ENCODE assay signal across 9 cellular contexts in the genomic region with DNA sequence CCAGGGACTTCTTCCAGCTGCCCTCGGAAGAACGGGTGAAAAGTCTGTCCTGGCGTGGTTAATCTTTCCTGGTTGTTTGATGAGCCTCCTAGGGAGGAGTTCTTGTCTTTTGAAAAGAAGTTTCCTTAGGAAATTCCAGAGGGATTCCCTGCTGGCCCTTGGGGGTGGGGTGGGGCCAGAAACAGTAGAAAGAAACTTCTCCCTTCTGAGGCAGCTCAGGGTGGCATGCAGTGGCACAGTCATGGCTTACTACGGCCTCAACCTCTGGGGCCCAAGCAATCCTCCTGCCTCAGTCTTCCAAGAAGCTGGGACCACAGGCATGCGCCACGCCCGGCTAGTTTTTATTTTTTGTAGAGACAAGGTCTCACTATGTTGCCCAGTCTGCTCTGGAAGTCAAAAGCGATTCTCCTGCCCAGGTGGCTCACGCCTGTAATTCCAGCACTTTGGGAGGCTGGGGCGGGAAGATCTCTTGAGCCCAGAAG. TPM values are rescaled to one million over a fixed set of nuclear protein-coding genes. Genes with fewer than 3 reads are reported as not detected.
A peak's percentile ranks its signal among the peaks of the same experiment; 100 is the strongest.
DNase-seq lines count a peak whose midpoint lies in the region; ATAC-seq, FAIRE-seq and TF ChIP-seq lines count a peak whose summit lies in the region.
"Had no signal": no experiment of that assay in that cellular context is flagged by ENCODE, and none has a peak within 500 bp of the region (broad histone marks: within the 10 kb centered on the region; RNA-seq: fewer than 3 reads in every experiment).

No MANE protein-coding gene starts in this region.

- no peak overlapping the region for H3K27ac ChIP-seq in keratinocyte (ENCODE audit: control insufficient read depth, insufficient read depth, low read length)

- H3K4me1 Mint-ChIP-seq in stimulated activated naive CD8-positive, alpha-beta T cell treated with anti-CD3 and anti-CD28 coated beads, Interleukin-15, Interleukin-2, amounts not matched to agents 100 ng/mL and 50 ng/mL, for 24 hours (ENCODE audit: low read depth): peaks cover 41% of the 10 kb centered on the region
- H3K4me1 Mint-ChIP-seq in activated naive CD8-positive, alpha-beta T cell treated with anti-CD3 and anti-CD28 coated beads, Interleukin-2, amount 50 U/mL, for 24 hours: peaks cover 36% of the 10 kb centered on the region

- H3K27me3 ChIP-seq in keratinocyte (ENCODE audit: control insufficient read depth, extremely low read depth, insufficient read depth, low read length): no peaks in the 10 kb centered on the region

- peaks cover 3% of the 10 kb centered on the region for H3K4me1 ChIP-seq in keratinocyte (ENCODE audit: control insufficient read depth, extremely low read depth, insufficient read depth, low read length)

- peak overlapping the region; percentile 81 to 82 (median 82) for H3K4me3 ChIP-seq in keratinocyte (ENCODE audit: control insufficient read depth in 2 of 3, extremely low read depth in 1 of 3, insufficient read depth in 2 of 3, low read depth in 1 of 3, low read length in 3 of 3)

- H3K9ac ChIP-seq in keratinocyte (ENCODE audit: control insufficient read depth, extremely low read depth, insufficient read depth, low read length): peak overlapping the region; percentile 81

- FAIRE-seq in keratinocyte (lab: Jason Lieb, UNC): no peak
- FAIRE-seq: frontal cortex had no signal

- TF ChIP-seq CTCF in keratinocyte (optimal IDR thresholded peaks at IDR 0.05 in 1 of 3, IDR thresholded peaks at IDR 0.05 in 1 of 3, conservative IDR thresholded peaks at IDR 0.05 in 1 of 3; ENCODE audit: extremely low read depth in 1 of 3, insufficient read depth in 2 of 3, low read length in 3 of 3): no peak

- H3K36me3 ChIP-seq in keratinocyte (ENCODE audit: control insufficient read depth in 2 of 2, extremely low read depth in 1 of 2, insufficient read depth in 2 of 2, low read length in 2 of 2): peaks cover 0 to 2% of the 10 kb centered on the region in 2 experiments

- H3K9me1 ChIP-seq in keratinocyte (ENCODE audit: control insufficient read depth, extremely low read depth, insufficient read depth, low read length): no peaks in the 10 kb centered on the region

- H3K27me3 Mint-ChIP-seq in stimulated activated naive CD8-positive, alpha-beta T cell treated with anti-CD3 and anti-CD28 coated beads, Interleukin-15, Interleukin-2, amounts not matched to agents 100 ng/mL and 50 ng/mL, for 24 hours: no peaks in the 10 kb centered on the region
- no peaks in the 10 kb centered on the region for H3K27me3 Mint-ChIP-seq in activated naive CD8-positive, alpha-beta T cell treated with anti-CD3 and anti-CD28 coated beads, Interleukin-2, amount 50 U/mL, for 24 hours

- DNase-seq in stimulated activated naive CD8-positive, alpha-beta T cell treated with anti-CD3 and anti-CD28 coated beads, Interleukin-15, Interleukin-2, amounts not matched to agents 100 U/mL and 50 U/mL, for 24 hours: no peak
- peak; percentile 6 for DNase-seq in activated naive CD8-positive, alpha-beta T cell treated with anti-CD3 and anti-CD28 coated beads, Interleukin-2, amount 50 U/mL, for 24 hours
- DNase-seq in keratinocyte (ENCODE audit: low read depth, low spot score): no peak
- no peak for DNase-seq in NCI-H510A (lab: John Stamatoyannopoulos, UW)
- DNase-seq in RPMI8226: no peak
- no peak for DNase-seq in GM19238 (ENCODE audit: insufficient read length, low spot score)

- H3K79me2 ChIP-seq in keratinocyte (ENCODE audit: control insufficient read depth, insufficient read depth, low read length): peaks cover 22% of the 10 kb centered on the region

- H3K9me3 ChIP-seq in keratinocyte (ENCODE audit: control insufficient read depth, low read depth, low read length): no peaks in the 10 kb centered on the region

- H3K9me3 Mint-ChIP-seq in stimulated activated naive CD8-positive, alpha-beta T cell treated with anti-CD3 and anti-CD28 coated beads, Interleukin-15, Interleukin-2, amounts not matched to agents 100 ng/mL and 50 ng/mL, for 24 hours: peaks cover 3% of the 10 kb centered on the region
- H3K9me3 Mint-ChIP-seq in activated naive CD8-positive, alpha-beta T cell treated with anti-CD3 and anti-CD28 coated beads, Interleukin-2, amount 50 U/mL, for 24 hours: peaks cover 15% of the 10 kb centered on the region

- H2AFZ ChIP-seq in keratinocyte (ENCODE audit: control insufficient read depth, low read length): peak overlapping the region; percentile 10

- dilution Hi-C loops in keratinocyte (cut with MboI; ENCODE audit: extremely low pct_ligation_motif_present, low sequenced_read_pairs): no loop called here

- ATAC-seq in stimulated activated naive CD8-positive, alpha-beta T cell treated with anti-CD3 and anti-CD28 coated beads, Interleukin-15, Interleukin-2, amounts not matched to agents 100 U/mL and 50 U/mL, for 24 hours: no peak
- no peak for ATAC-seq in activated naive CD8-positive, alpha-beta T cell treated with anti-CD3 and anti-CD28 coated beads, Interleukin-2, amount 50 U/mL, for 24 hours
- no peak for ATAC-seq in GM19035 (IDR thresholded peaks at IDR 0.05; ENCODE audit: unreplicated experiment)

- peaks cover 54% of the 10 kb centered on the region for H3K36me3 Mint-ChIP-seq in stimulated activated naive CD8-positive, alpha-beta T cell treated with anti-CD3 and anti-CD28 coated beads, Interleukin-15, Interleukin-2, amounts not matched to agents 100 ng/mL and 50 ng/mL, for 24 hours (ENCODE audit: low read depth)
- peaks cover 54% of the 10 kb centered on the region for H3K36me3 Mint-ChIP-seq in activated naive CD8-positive, alpha-beta T cell treated with anti-CD3 and anti-CD28 coated beads, Interleukin-2, amount 50 U/mL, for 24 hours (ENCODE audit: low read depth)

- H3K4me2 ChIP-seq in keratinocyte (ENCODE audit: control insufficient read depth, extremely low read depth, insufficient read depth, low read depth, low read length): peak overlapping the region; percentile 88

- H4K20me1 ChIP-seq in keratinocyte (ENCODE audit: control insufficient read depth, extremely low read depth, insufficient read depth, low read length): no peaks in the 10 kb centered on the region

- peak overlapping the region; percentile 87 for H3K4me3 Mint-ChIP-seq in stimulated activated naive CD8-positive, alpha-beta T cell treated with anti-CD3 and anti-CD28 coated beads, Interleukin-15, Interleukin-2, amounts not matched to agents 100 ng/mL and 50 ng/mL, for 24 hours
- H3K4me3 Mint-ChIP-seq in activated naive CD8-positive, alpha-beta T cell treated with anti-CD3 and anti-CD28 coated beads, Interleukin-2, amount 50 U/mL, for 24 hours: peak overlapping the region; percentile 85

- H3K27ac Mint-ChIP-seq in stimulated activated naive CD8-positive, alpha-beta T cell treated with anti-CD3 and anti-CD28 coated beads, Interleukin-15, Interleukin-2, amounts not matched to agents 100 ng/mL and 50 ng/mL, for 24 hours: peak overlapping the region; percentile 92
- peak overlapping the region; percentile 92 for H3K27ac Mint-ChIP-seq in activated naive CD8-positive, alpha-beta T cell treated with anti-CD3 and anti-CD28 coated beads, Interleukin-2, amount 50 U/mL, for 24 hours

RNA-seq across cellular contexts. Expression of a gene that starts 1.5 kb away (rescaled TPM):
- 6.0 to 9.8 TPM (median 8.1 TPM) in 3 replicates for polyA plus RNA-seq in keratinocyte
- polyA plus RNA-seq in keratinocyte (2011; ENCODE audit: low read depth): 5.9 TPM
- polyA plus RNA-seq in keratinocyte (2011; cell fraction: cytosol; rRNA removed): 4.6 and 8.5 TPM in 2 replicates
- 8.5 and 10.6 TPM in 2 replicates for polyA plus RNA-seq in keratinocyte (2011; cell fraction: nucleus; rRNA removed)
- 5.6 and 6.4 TPM in 2 replicates for polyA plus RNA-seq in keratinocyte (2012; ENCODE audit: low replicate concordance)
- polyA minus RNA-seq in keratinocyte: 6.0 to 21.2 TPM (median 6.9 TPM) in 3 replicates
- 5.6 TPM for polyA minus RNA-seq in keratinocyte (2011; cell fraction: cytosol; rRNA and poly(A)+ RNA removed)
- polyA minus RNA-seq in keratinocyte (2011; cell fraction: nucleus; rRNA and poly(A)+ RNA removed): 5.2 and 7.3 TPM in 2 replicates

RNA-seq across cellular contexts. Expression of a gene that starts 6.6 kb away (rescaled TPM):
- 9.8 to 20.5 TPM (median 17.7 TPM) in 3 replicates for polyA plus RNA-seq in keratinocyte
- polyA plus RNA-seq in keratinocyte (2011; ENCODE audit: low read depth): 12.0 TPM
- polyA plus RNA-seq in keratinocyte (2011; cell fraction: cytosol; rRNA removed): 8.6 and 16.9 TPM in 2 replicates
- 85.1 and 101 TPM in 2 replicates for polyA plus RNA-seq in keratinocyte (2011; cell fraction: nucleus; rRNA removed)
- 22.4 and 33.0 TPM in 2 replicates for polyA plus RNA-seq in keratinocyte (2012; ENCODE audit: low replicate concordance)
- polyA minus RNA-seq in keratinocyte: 52.5 to 150 TPM (median 59.8 TPM) in 3 replicates
- polyA minus RNA-seq in keratinocyte (2011; cell fraction: cytosol; rRNA and poly(A)+ RNA removed): 42.2 TPM
- polyA minus RNA-seq in keratinocyte (2011; cell fraction: nucleus; rRNA and poly(A)+ RNA removed): 75.9 and 98.4 TPM in 2 replicates

RNA-seq across cellular contexts. Expression of a gene that starts 26.7 kb away (rescaled TPM):
- polyA plus RNA-seq in keratinocyte: 5.0 to 7.1 TPM (median 5.5 TPM) in 3 replicates
- polyA plus RNA-seq in keratinocyte (2011; ENCODE audit: low read depth): 7.0 TPM
- polyA plus RNA-seq in keratinocyte (2011; cell fraction: cytosol; rRNA removed): 3.6 and 8.9 TPM in 2 replicates
- polyA plus RNA-seq in keratinocyte (2011; cell fraction: nucleus; rRNA removed): 16.0 and 20.7 TPM in 2 replicates
- polyA plus RNA-seq in keratinocyte (2012; ENCODE audit: low replicate concordance): 5.8 and 12.3 TPM in 2 replicates
- 5.9 to 19.0 TPM (median 8.1 TPM) in 3 replicates for polyA minus RNA-seq in keratinocyte
- polyA minus RNA-seq in keratinocyte (2011; cell fraction: cytosol; rRNA and poly(A)+ RNA removed): 8.4 TPM
- polyA minus RNA-seq in keratinocyte (2011; cell fraction: nucleus; rRNA and poly(A)+ RNA removed): 9.7 and 11.9 TPM in 2 replicates

RNA-seq across cellular contexts. Expression of a gene that starts 42.1 kb away (rescaled TPM):
- 7.3 to 12.4 TPM (median 10.4 TPM) in 3 replicates for polyA plus RNA-seq in keratinocyte
- 3.8 TPM for polyA plus RNA-seq in keratinocyte (2011; ENCODE audit: low read depth)
- 5.1 and 8.6 TPM in 2 replicates for polyA plus RNA-seq in keratinocyte (2011; cell fraction: cytosol; rRNA removed)
- 27.3 and 38.4 TPM in 2 replicates for polyA plus RNA-seq in keratinocyte (2011; cell fraction: nucleus; rRNA removed)
- polyA plus RNA-seq in keratinocyte (2012; ENCODE audit: low replicate concordance): 11.7 and 16.1 TPM in 2 replicates
- polyA minus RNA-seq in keratinocyte: 7.6 to 17.5 TPM (median 8.4 TPM) in 3 replicates
- polyA minus RNA-seq in keratinocyte (2011; cell fraction: cytosol; rRNA and poly(A)+ RNA removed): 5.6 TPM
- polyA minus RNA-seq in keratinocyte (2011; cell fraction: nucleus; rRNA and poly(A)+ RNA removed): 10.0 and 12.0 TPM in 2 replicates

RNA-seq across cellular contexts. Expression of a gene that starts 51.6 kb away (rescaled TPM):
- 1.7 to 2.2 TPM (median 2.1 TPM) in 3 replicates for polyA plus RNA-seq in keratinocyte
- polyA plus RNA-seq in keratinocyte (2011; ENCODE audit: low read depth): 1.4 TPM
- polyA plus RNA-seq in keratinocyte (2011; cell fraction: cytosol; rRNA removed): 0.88 and 1.4 TPM in 2 replicates
- 6.6 and 10.1 TPM in 2 replicates for polyA plus RNA-seq in keratinocyte (2011; cell fraction: nucleus; rRNA removed)
- 1.3 and 2.1 TPM in 2 replicates for polyA plus RNA-seq in keratinocyte (2012; ENCODE audit: low replicate concordance)
- polyA minus RNA-seq in keratinocyte: 0.85 to 5.1 TPM (median 2.7 TPM) in 3 replicates
- not detected for polyA minus RNA-seq in keratinocyte (2011; cell fraction: cytosol; rRNA and poly(A)+ RNA removed)
- 2.6 TPM in 2 replicates for polyA minus RNA-seq in keratinocyte (2011; cell fraction: nucleus; rRNA and poly(A)+ RNA removed)
